ENCODE assay signal across 17 cellular contexts in the genomic region with DNA sequence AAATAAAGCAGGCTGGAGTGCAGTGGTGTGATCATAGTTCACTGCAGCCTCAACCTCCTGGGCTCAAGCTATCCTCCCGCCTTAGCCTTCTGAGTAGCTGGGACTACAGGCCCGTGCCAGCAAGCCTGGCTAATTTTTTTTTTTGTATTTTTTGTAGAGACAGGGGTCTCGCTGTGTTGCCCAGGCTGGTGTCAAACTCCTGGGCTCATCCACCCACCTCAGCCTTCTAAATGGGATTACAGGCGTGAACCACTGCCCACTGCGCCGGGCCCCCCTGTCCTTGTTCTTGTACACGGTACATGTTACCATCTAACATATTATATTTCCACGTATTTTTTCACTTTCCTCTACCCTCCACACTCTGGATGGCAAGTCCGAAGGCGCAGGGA. TPM values are rescaled to one million over a fixed set of nuclear protein-coding genes. Genes with fewer than 3 reads are reported as not detected.
A peak's percentile ranks its signal among the peaks of the same experiment; 100 is the strongest.
DNase-seq lines count a peak whose midpoint lies in the region; TF ChIP-seq lines count a peak whose summit lies in the region.
"Had no signal": no experiment of that assay in that cellular context is flagged by ENCODE, and none has a peak within 500 bp of the region (broad histone marks: within the 10 kb centered on the region; RNA-seq: fewer than 3 reads in every experiment).

No MANE protein-coding gene starts in this region.

- no peak for DNase-seq in A673 (ENCODE audit: low spot score)
- DNase-seq in glutamatergic neuron: no peak
- DNase-seq in neural progenitor cell (ENCODE audit: low spot score): no peak
- no peak for DNase-seq in amygdala (lab: John Stamatoyannopoulos, UW)
- no peak for DNase-seq in NCI-H146 treated with DMSO at 0.1 percent for 48 hours (lab: John Stamatoyannopoulos, UW; ENCODE audit: unreplicated experiment)
- DNase-seq in NK-92 treated with Interleukin-12 subunit alpha and Interleukin-12 subunit beta, amount 100 ng/mL, for 24 hours (lab: John Stamatoyannopoulos, UW): no peak
- no peak for DNase-seq in globus pallidus (ENCODE audit: low spot score)
- DNase-seq: central memory CD4-positive, alpha-beta T cell; effector CD4-positive, alpha-beta T cell; HCEC 1CT; left ventricle myocardium superior; NCI-H1436; NCI-H226; stomach; T-cell had no signal

- H3K27ac Mint-ChIP-seq in glutamatergic neuron (ENCODE audit: unreplicated experiment): no peak overlapping the region
- H3K27ac Mint-ChIP-seq in neural progenitor cell: no peak overlapping the region
- H3K27ac Mint-ChIP-seq: activated CD8-positive, alpha-beta T cell treated with anti-CD3 and anti-CD28 coated beads for 36 hours; T-cell had no signal

- H4K20me1 ChIP-seq in neural progenitor cell (ENCODE audit: low read depth): peaks cover 11% of the 10 kb centered on the region

- intact Hi-C loops in A673 (cut with micrococcal nuclease; ENCODE audit: unreplicated experiment): no loop called here

- H3K4me3 ChIP-seq in A673 (ENCODE audit: low read depth, low read length, poor library complexity, severe bottlenecking): peak overlapping the region; percentile 30
- peak overlapping the region; percentile 53 for H3K4me3 ChIP-seq in HUES6 (ENCODE audit: low read depth, low read length)
- peak overlapping the region; percentile 42 for H3K4me3 ChIP-seq in neural progenitor cell

- H3K4me3 Mint-ChIP-seq in glutamatergic neuron (ENCODE audit: unreplicated experiment) (peak overlapping the region; percentile 74), neural progenitor cell (peak overlapping the region; percentile 80)
- H3K4me3 Mint-ChIP-seq: activated CD8-positive, alpha-beta T cell treated with anti-CD3 and anti-CD28 coated beads for 36 hours; T-cell had no signal

- H2AFZ ChIP-seq in neural progenitor cell (replicated peaks): no peak overlapping the region

- peaks cover 5% of the 10 kb centered on the region for H3K9me3 Mint-ChIP-seq in glutamatergic neuron (ENCODE audit: unreplicated experiment)
- no peaks in the 10 kb centered on the region for H3K9me3 Mint-ChIP-seq in neural progenitor cell
- H3K9me3 Mint-ChIP-seq: activated CD8-positive, alpha-beta T cell treated with anti-CD3 and anti-CD28 coated beads for 36 hours; T-cell had no signal

- peaks cover 13% of the 10 kb centered on the region for H3K27me3 Mint-ChIP-seq in glutamatergic neuron (ENCODE audit: unreplicated experiment)
- H3K27me3 Mint-ChIP-seq in neural progenitor cell (ENCODE audit: insufficient read depth, low read depth): peaks cover 25% of the 10 kb centered on the region

- peaks cover 3% of the 10 kb centered on the region for H3K79me2 ChIP-seq in neural progenitor cell (ENCODE audit: low read depth)

- H3K36me3 Mint-ChIP-seq in glutamatergic neuron (ENCODE audit: unreplicated experiment) (no peaks in the 10 kb centered on the region), neural progenitor cell (no peaks in the 10 kb centered on the region)
- H3K36me3 Mint-ChIP-seq: T-cell had no signal

- peak overlapping the region; percentile 77 for H3K4me2 ChIP-seq in neural progenitor cell

- TF ChIP-seq CTCF in A673 (conservative IDR thresholded peaks at IDR 0.05; ENCODE audit: low read depth, low read length) (no peak), glutamatergic neuron (IDR thresholded peaks at IDR 0.05; ENCODE audit: partially characterized antibody, unreplicated experiment) (no peak), neural progenitor cell (IDR thresholded peaks at IDR 0.05) (no peak)

- H3F3A ChIP-seq in neural progenitor cell (ENCODE audit: low read depth): peaks cover 47% of the 10 kb centered on the region

- no peaks in the 10 kb centered on the region for H3K4me1 Mint-ChIP-seq in glutamatergic neuron (ENCODE audit: low read depth, unreplicated experiment)
- peaks cover 27% of the 10 kb centered on the region for H3K4me1 Mint-ChIP-seq in neural progenitor cell

- BruUV-seq in A673 (replicated peaks; lab: Mats Ljungman, UMichigan): no TSS peak

- H3K4me1 ChIP-seq in A673 (ENCODE audit: insufficient read depth, low read length, poor library complexity, severe bottlenecking) (peaks cover 19% of the 10 kb centered on the region), HUES6 (ENCODE audit: control insufficient read depth, insufficient read depth, low read length) (peaks cover 27% of the 10 kb centered on the region), neural progenitor cell (peaks cover 24% of the 10 kb centered on the region)

- H3K27me3 ChIP-seq in A673 (replicated peaks; ENCODE audit: insufficient read depth, low read depth, low read length, poor library complexity): peaks cover 34% of the 10 kb centered on the region
- H3K27me3 ChIP-seq in HUES6 (ENCODE audit: control insufficient read depth, insufficient read depth, low read length): peaks cover 6% of the 10 kb centered on the region; the same call in 1 of the 2 replicates
- H3K27me3 ChIP-seq in neural progenitor cell: peaks cover 44% of the 10 kb centered on the region

- H3K9me3 ChIP-seq in A673 (ENCODE audit: low read depth, low read length, poor library complexity, severe bottlenecking) (no peaks in the 10 kb centered on the region), HUES6 (ENCODE audit: control insufficient read depth, insufficient read depth, low read depth, low read length) (no peaks in the 10 kb centered on the region), neural progenitor cell (ENCODE audit: low read depth) (no peaks in the 10 kb centered on the region)
- H3K9me3 ChIP-seq: stomach had no signal

- H3K27ac ChIP-seq in A673 (ENCODE audit: low read depth, low read length, poor library complexity, severe bottlenecking) (no peak overlapping the region), HUES6 (ENCODE audit: low read depth, low read length) (no peak overlapping the region), neural progenitor cell (no peak overlapping the region)

- no peak overlapping the region for H3K9ac ChIP-seq in HUES6 (ENCODE audit: low read length)
- H3K9ac ChIP-seq in neural progenitor cell: no peak overlapping the region

- CTCF ChIA-PET in A673 (lab: Charles Lee): no interaction called here

- POLR2A ChIA-PET in A673 (lab: Charles Lee; ENCODE audit: low non-redundant PET): no interaction called here

- H3K36me3 ChIP-seq in A673 (ENCODE audit: insufficient read depth, low read length, poor library complexity, severe bottlenecking) (no peaks in the 10 kb centered on the region), HUES6 (ENCODE audit: control insufficient read depth, insufficient read depth, low read length) (no peaks in the 10 kb centered on the region), neural progenitor cell (no peaks in the 10 kb centered on the region)
- H3K36me3 ChIP-seq: stomach had no signal

RNA-seq across cellular contexts. Expression of gene CDH3, which starts 3.1 kb away (rescaled TPM):
- total RNA-seq in A673 (2021): 0.15 TPM in 1 of 2 replicates, not detected in the other
- total RNA-seq in glutamatergic neuron (ENCODE audit: unreplicated experiment): 1.3 TPM
- total RNA-seq in neural progenitor cell (ENCODE audit: low replicate concordance): 3.9 and 11.0 TPM in 2 replicates
